23 cellular contexts compared by ENCODE assay signal in the genomic region with DNA sequence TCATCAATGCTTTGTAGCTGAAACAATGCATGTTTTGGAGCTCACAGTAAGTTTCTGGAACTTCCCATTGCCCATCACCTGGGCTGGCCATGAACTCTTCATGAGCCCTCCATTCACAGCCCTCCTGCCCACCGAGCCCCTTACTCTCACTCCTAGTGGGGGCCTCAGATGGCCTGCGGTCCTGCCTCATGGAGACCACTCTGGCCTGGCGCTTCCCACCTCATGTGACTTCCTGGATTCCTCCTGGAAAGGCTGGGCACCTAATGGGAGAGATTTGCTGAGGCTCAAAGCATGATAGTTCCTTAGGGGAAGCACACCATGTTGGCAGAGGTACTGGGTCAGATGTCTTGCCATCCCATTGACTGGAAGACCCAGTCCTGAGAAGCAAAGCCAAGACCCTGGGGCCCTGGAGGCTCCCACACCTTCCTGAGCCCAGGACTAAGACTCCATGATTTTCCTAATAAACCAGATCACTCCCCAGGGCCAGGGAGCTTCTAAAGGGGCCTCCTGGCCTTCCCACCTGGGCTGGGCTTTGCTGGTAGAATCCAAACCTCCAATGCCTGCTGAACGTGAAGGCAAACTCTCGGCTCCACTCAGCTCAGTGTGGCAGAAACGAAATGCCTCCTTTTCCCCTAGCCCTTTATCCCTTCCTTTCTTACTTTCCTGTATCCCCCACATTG. TPM values are rescaled to one million over a fixed set of nuclear protein-coding genes. Genes with fewer than 3 reads are reported as not detected.
"Had no signal": no experiment of that assay in that cellular context is flagged by ENCODE, and none has a peak within 500 bp of the region (broad histone marks: within the 10 kb centered on the region; RNA-seq: fewer than 3 reads in every experiment).

No MANE protein-coding gene starts in this region.

- H3K4me1 ChIP-seq: SJSA1 had no signal

- DNase-seq: KBM-7, MV-4-11, NCI-H1048, NCI-H1105, NCI-H1417, NCI-H1436 treated with DMSO at 0.1 percent for 48 hours, NCI-H1694, NCI-H187 treated with DMSO at 0.1 percent for 48 hours, NCI-H2029 treated with DMSO at 0.1 percent for 48 hours, NCI-H2171 treated with DMSO at 0.1 percent for 48 hours, NCI-H524 treated with DMSO at 0.1 percent for 48 hours, NCI-H69, NCI-H774, Right ventricle myocardium superior, RPMI8226, SIG-M5 had no signal

- H3K9me3 ChIP-seq: SJSA1 had no signal

- FAIRE-seq: RCC 7860 had no signal

- H3K27ac ChIP-seq: SJSA1, SK-N-MC had no signal

- H3K36me3 ChIP-seq: SJSA1 had no signal

- H3K4me3 ChIP-seq: SJSA1, SK-N-MC had no signal

- H3K27me3 ChIP-seq: SJSA1 had no signal

RNA-seq across cellular contexts. Expression of a gene that starts 49.4 kb away (rescaled TPM):
- total RNA-seq: HT-29, LHCN-M2, MCF 10A, NCI-H460 had no signal
